In the genomic region with DNA sequence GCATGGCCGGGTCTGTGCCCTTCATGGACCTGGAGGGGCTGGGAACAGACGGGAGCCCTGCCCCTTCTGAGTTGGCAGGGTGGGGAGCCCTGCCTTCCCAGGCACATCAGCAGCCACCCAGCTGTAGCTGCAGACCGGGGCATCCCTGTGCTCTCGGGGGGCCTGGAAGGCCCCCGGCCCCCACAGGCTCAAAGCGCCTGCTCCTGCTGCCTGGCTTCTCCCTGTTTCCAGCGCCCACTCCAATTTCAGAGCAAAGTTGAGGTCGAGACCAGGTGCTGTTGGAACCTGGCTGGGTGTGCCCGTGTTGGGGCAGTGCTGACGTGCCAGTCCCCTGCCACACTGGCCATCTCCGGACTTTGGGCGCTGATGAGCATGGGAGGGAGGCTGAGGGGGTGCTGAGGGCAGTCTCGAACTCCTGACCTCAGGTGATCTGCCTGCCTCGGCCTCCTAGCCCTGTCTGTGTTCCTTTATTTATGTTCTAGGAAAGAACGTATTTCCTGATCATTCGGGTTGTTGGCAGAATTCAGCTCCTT, we compare ENCODE assay signal across 19 cellular contexts. TPM values are rescaled to one million over a fixed set of nuclear protein-coding genes. Genes with fewer than 3 reads are reported as not detected.
A peak's percentile ranks its signal among the peaks of the same experiment; 100 is the strongest.
DNase-seq lines count a peak whose midpoint lies in the region; ATAC-seq, FAIRE-seq and TF ChIP-seq lines count a peak whose summit lies in the region.
"Had no signal": no experiment of that assay in that cellular context is flagged by ENCODE, and none has a peak within 500 bp of the region (broad histone marks: within the 10 kb centered on the region; RNA-seq: fewer than 3 reads in every experiment).

No MANE protein-coding gene starts in this region.

- H4K20me1 ChIP-seq in H1 (replicated peaks in 1 of 2; ENCODE audit: control insufficient read depth in 1 of 2, insufficient read depth in 2 of 2, low read length in 2 of 2) = peaks cover 0 to 1% of the 10 kb centered on the region in 2 experiments

- 0 out of 2 replicates have a peak overlapping the region, but pooled peaks have one; percentile 92 for H2BK15ac ChIP-seq in H1 (ENCODE audit: low read length)

- no peaks in the 10 kb centered on the region; the same call in 1 of the 2 replicates for H3K23me2 ChIP-seq in H1 (ENCODE audit: low read depth, low read length)

- TF ChIP-seq EP300 in H1 (IDR thresholded peaks at IDR 0.05; ENCODE audit: borderline replicate concordance in 1 of 2, low read depth in 2 of 2, low read length in 2 of 2) = no peak

- H3K36me3 Mint-ChIP-seq in neural crest cell (ENCODE audit: low read depth) = no peaks in the 10 kb centered on the region
- no peaks in the 10 kb centered on the region for H3K36me3 Mint-ChIP-seq in osteocyte (ENCODE audit: unreplicated experiment)
- H3K36me3 Mint-ChIP-seq: CD4-positive, alpha-beta memory T cell had no signal

- no peak overlapping the region for H4K91ac ChIP-seq in H1 (replicated peaks; ENCODE audit: insufficient read length, low read length)

- H2BK5ac ChIP-seq in H1 (ENCODE audit: low read depth, low read length) = no peak overlapping the region

- DNase-seq in H1 (ENCODE audit: low read depth in 1 of 2, low spot score in 2 of 2) (no peak), neural crest cell (ENCODE audit: low read depth, low spot score) (no peak), osteocyte (ENCODE audit: extremely low spot score, unreplicated experiment) (peak; percentile 80), testis (no peak), caudate nucleus (lab: John Stamatoyannopoulos, UW) (no peak)
- DNase-seq: C1 segment of cervical spinal cord; Calu3; CD4-positive, alpha-beta memory T cell; COR-L47; DMS53; DMS79 treated with DMSO at 0.1 percent for 48 hours; GF-D8; HCEC 1CT had no signal

- CTCF ChIA-PET in H1 (lab: Charles Lee; ENCODE audit: partially characterized antibody) = interaction anchor here (0.9 kb wide), 1 partner anchor 115 kb away, joined by 4 read pairs; no protein-coding TSS in a partner anchor

- TF ChIP-seq POLR2A in H1 (IDR thresholded peaks at IDR 0.05; ENCODE audit: control extremely low read depth in 1 of 2, low read depth in 2 of 2, low read length in 2 of 2) (no peak), testis (IDR thresholded peaks at IDR 0.05) (no peak)

- FAIRE-seq in H1 (lab: Jason Lieb, UNC) = no peak
- FAIRE-seq: GM12891, GM18507, H54 had no signal

- no peaks in the 10 kb centered on the region for H3K9me3 ChIP-seq in H1 (ENCODE audit: insufficient read depth in 2 of 2, low read depth in 1 of 2, low read length in 1 of 2)
- no peaks in the 10 kb centered on the region for H3K9me3 ChIP-seq in testis

- no peak overlapping the region for H3K14ac ChIP-seq in H1 (ENCODE audit: insufficient read length)

- H3K18ac ChIP-seq in H1 (ENCODE audit: extremely low read depth, low read length) = no peak overlapping the region

- H3K27ac Mint-ChIP-seq in neural crest cell (ENCODE audit: unreplicated experiment) = no peak overlapping the region
- H3K27ac Mint-ChIP-seq in osteocyte (ENCODE audit: unreplicated experiment) = no peak overlapping the region
- H3K27ac Mint-ChIP-seq: CD4-positive, alpha-beta memory T cell; GM23338 had no signal

- no peaks in the 10 kb centered on the region for H3K79me1 ChIP-seq in H1 (ENCODE audit: low read depth, low read length)

- H3K56ac ChIP-seq in H1 (replicated peaks; ENCODE audit: insufficient read length, low read depth, low read length) = no peak overlapping the region

- no peaks in the 10 kb centered on the region; a peak in 1 of 7 replicates for H3K27me3 ChIP-seq in H1 (replicated peaks in 1 of 4; ENCODE audit: control insufficient read depth in 3 of 4, extremely low read depth in 1 of 4, insufficient read depth in 3 of 4, low read length in 3 of 4)
- no peaks in the 10 kb centered on the region for H3K27me3 ChIP-seq in testis

- no peak for TF ChIP-seq RAD21 in H1 (IDR thresholded peaks at IDR 0.05 in 1 of 2, conservative IDR thresholded peaks at IDR 0.05 in 1 of 2; ENCODE audit: low read depth in 2 of 2, low read length in 2 of 2)

- WGBS in H1 (ENCODE audit: extremely low coverage in 1 of 2, insufficient coverage in 1 of 2, insufficient read length in 1 of 2, insufficient replicate concordance in 2 of 2, low coverage in 1 of 2, low lambda C conversion rate in 2 of 2, missing lambda C conversion rate in 1 of 2), 2 experiments = 80% methylated on average over 16 of the region's 16 CpGs; no CpG with 5 or more reads in 1 of the 2 experiments
- 71 to 72% methylated on average over 6 to 16 of the region's 16 CpGs for whole genome bisulfite sequencing in testis, 2 donors

- no peaks in the 10 kb centered on the region for H3K79me2 ChIP-seq in H1 (ENCODE audit: control insufficient read depth in 1 of 2, insufficient read depth in 2 of 2, low read length in 2 of 2)

- H3K9me3 Mint-ChIP-seq in neural crest cell (no peaks in the 10 kb centered on the region), osteocyte (ENCODE audit: unreplicated experiment) (no peaks in the 10 kb centered on the region)
- H3K9me3 Mint-ChIP-seq: CD4-positive, alpha-beta memory T cell; GM23338 had no signal

- H2AFZ ChIP-seq in H1 (ENCODE audit: low read length) = no peak overlapping the region

- ATAC-seq in HG02885 (IDR thresholded peaks at IDR 0.05; ENCODE audit: poor library complexity, unreplicated experiment) = no peak
- ATAC-seq: GM23338 had no signal

- no peak overlapping the region for H2BK20ac ChIP-seq in H1 (ENCODE audit: low read length)

- H3K4me1 ChIP-seq in H1 (replicated peaks in 1 of 4; ENCODE audit: control insufficient read depth in 3 of 4, insufficient read depth in 4 of 4, low read length in 3 of 4) (peaks cover 0 to 4% (median under 1%) of the 10 kb centered on the region in 4 experiments; a peak in 2 of 7 replicates), testis (peaks cover 13% of the 10 kb centered on the region)

- H3K23ac ChIP-seq in H1 (ENCODE audit: insufficient read length) = no peak overlapping the region

- no peak overlapping the region for H2BK12ac ChIP-seq in H1 (ENCODE audit: low read depth, low read length)

- no peaks in the 10 kb centered on the region for H3K36me3 ChIP-seq in H1 (ENCODE audit: control insufficient read depth in 2 of 4, insufficient read depth in 4 of 4, low read length in 3 of 4)
- no peaks in the 10 kb centered on the region for H3K36me3 ChIP-seq in testis (ENCODE audit: low read depth, missing control alignments)

- H3K27ac ChIP-seq in H1 (ENCODE audit: low read depth, low read length) (no peak overlapping the region), testis (no peak overlapping the region), caudate nucleus (ENCODE audit: low read depth, low read length) (no peak overlapping the region)

- H2AK5ac ChIP-seq in H1 (ENCODE audit: low read depth, low read length) = no peak overlapping the region

- peak overlapping the region; percentile 29 for H3K4me3 Mint-ChIP-seq in neural crest cell
- no peak overlapping the region for H3K4me3 Mint-ChIP-seq in osteocyte (ENCODE audit: unreplicated experiment)
- H3K4me3 Mint-ChIP-seq: CD4-positive, alpha-beta memory T cell; GM23338 had no signal

- H3K4me3 ChIP-seq in H1 (ENCODE audit: extremely low read depth in 1 of 4, insufficient read depth in 2 of 4, low read depth in 3 of 4, low read length in 4 of 4) (no peak overlapping the region), testis (no peak overlapping the region)
- H3K4me3 ChIP-seq: GM23338 had no signal

- H3K4me1 Mint-ChIP-seq in neural crest cell = no peaks in the 10 kb centered on the region
- H3K4me1 Mint-ChIP-seq in osteocyte (ENCODE audit: unreplicated experiment) = peaks cover 3% of the 10 kb centered on the region
- H3K4me1 Mint-ChIP-seq: CD4-positive, alpha-beta memory T cell had no signal

- no peak overlapping the region; a peak in 1 of 7 replicates for H3K9ac ChIP-seq in H1 (replicated peaks in 1 of 4; ENCODE audit: extremely low read depth in 1 of 4, low read depth in 3 of 4, low read length in 3 of 4)

- H4K8ac ChIP-seq in H1 (ENCODE audit: extremely low read depth, insufficient read depth, low read length) = no peak overlapping the region; the same call in 1 of the 2 replicates

- intact Hi-C loops in testis (cut with DNase I; ENCODE audit: low total_unique reads) = no loop called here

- peaks cover 7% of the 10 kb centered on the region for H3K27me3 Mint-ChIP-seq in neural crest cell (ENCODE audit: low read depth)
- peaks cover 9% of the 10 kb centered on the region for H3K27me3 Mint-ChIP-seq in osteocyte (ENCODE audit: unreplicated experiment)

- no peak overlapping the region for H3K4me2 ChIP-seq in H1 (ENCODE audit: insufficient read depth in 1 of 2, low read depth in 2 of 2, low read length in 2 of 2)
- H3K4me2 ChIP-seq: GM23338 had no signal

- POLR2A ChIA-PET in H1 (lab: Charles Lee; ENCODE audit: partially characterized antibody) = interaction anchor here (0.9 to 1.5 kb wide), 3 partner anchors 38 to 53 kb away, joined by 3 to 4 read pairs (median 3); partner anchors contain the start of gene KCTD5

- no peak overlapping the region for H2BK120ac ChIP-seq in H1 (replicated peaks; ENCODE audit: low read depth, low read length)

- no peak for TF ChIP-seq CTCF in H1 (IDR thresholded peaks at IDR 0.05; ENCODE audit: control extremely low read depth in 1 of 3, insufficient read depth in 1 of 3, low read depth in 1 of 3, low read length in 3 of 3)
- TF ChIP-seq CTCF in neural crest cell (conservative IDR thresholded peaks at IDR 0.05) = no peak
- TF ChIP-seq CTCF in osteocyte (IDR thresholded peaks at IDR 0.05) = no peak
- TF ChIP-seq CTCF in testis (IDR thresholded peaks at IDR 0.05) = no peak

- H3K4ac ChIP-seq in H1 (replicated peaks; ENCODE audit: insufficient read length, low read depth, low read length) = no peak overlapping the region

- no peak overlapping the region for H4K5ac ChIP-seq in H1 (ENCODE audit: insufficient read length, low read depth, low read length)

RNA-seq across cellular contexts. Expression of gene PRSS27, which starts 4.9 kb away (rescaled TPM):
- total RNA-seq in H1 (2021; fragmentation: NEBNext Ultra II Directional; extraction: Animal tissue kit (Norgen Biotek cat#: 25700)) = 1.3 and 2.2 TPM in 2 replicates
- polyA plus RNA-seq in H1 (2011; rRNA removed) (7.5 and 10.5 TPM in 2 replicates), testis (ENCODE audit: insufficient read depth, low read depth, low replicate concordance) (4.3 TPM)
- 9.6 TPM for polyA plus RNA-seq in H1 (2011; cell fraction: cytosol; rRNA removed)
- polyA plus RNA-seq in H1 (2011; cell fraction: nucleus; rRNA removed) = 9.4 TPM
- 2.8 to 4.0 TPM (median 3.3 TPM) in 4 replicates for polyA plus RNA-seq in H1 (2012, experiment 1 of 2)
- polyA plus RNA-seq in H1 (2012, experiment 2 of 2) = 1.9 TPM
- 2.7 TPM for polyA plus RNA-seq in H1 (2013, experiment 1 of 2)
- 2.2 TPM for polyA plus RNA-seq in H1 (2013, experiment 2 of 2)
- polyA minus RNA-seq in H1 (2011; rRNA and poly(A)+ RNA removed) = 0.95 and 1.1 TPM in 2 replicates
- polyA minus RNA-seq in H1 (2011; cell fraction: cytosol; rRNA and poly(A)+ RNA removed) = 2.5 TPM
- polyA minus RNA-seq in H1 (2011; cell fraction: nucleus; rRNA and poly(A)+ RNA removed) = 3.3 TPM
- total RNA-seq in neural crest cell (5.3 and 7.8 TPM in 2 replicates), osteocyte (4.2 and 5.5 TPM in 2 replicates), testis (1 to 10 TPM; 6.4 to 6.7 TPM)
- total RNA-seq: Daoy had no signal
- polyA plus RNA-seq: CD4-positive, alpha-beta memory T cell had no signal

RNA-seq across cellular contexts. Expression of gene SRRM2, which starts 27.6 kb away (rescaled TPM):
- 563 and 579 TPM in 2 replicates for total RNA-seq in H1 (2021; fragmentation: NEBNext Ultra II Directional; extraction: Animal tissue kit (Norgen Biotek cat#: 25700))
- polyA plus RNA-seq in H1 (2011; rRNA removed) (300 and 654 TPM in 2 replicates), testis (ENCODE audit: insufficient read depth, low read depth, low replicate concordance) (526 TPM)
- 295 TPM for polyA plus RNA-seq in H1 (2011; cell fraction: cytosol; rRNA removed)
- 2,432 TPM for polyA plus RNA-seq in H1 (2011; cell fraction: nucleus; rRNA removed)
- 719 to 870 TPM (median 834 TPM) in 4 replicates for polyA plus RNA-seq in H1 (2012, experiment 1 of 2)
- polyA plus RNA-seq in H1 (2012, experiment 2 of 2) = 118 TPM
- 837 TPM for polyA plus RNA-seq in H1 (2013, experiment 1 of 2)
- 754 TPM for polyA plus RNA-seq in H1 (2013, experiment 2 of 2)
- polyA minus RNA-seq in H1 (2011; rRNA and poly(A)+ RNA removed) = 129 and 194 TPM in 2 replicates
- polyA minus RNA-seq in H1 (2011; cell fraction: cytosol; rRNA and poly(A)+ RNA removed) = 277 TPM
- polyA minus RNA-seq in H1 (2011; cell fraction: nucleus; rRNA and poly(A)+ RNA removed) = 360 TPM
- total RNA-seq in neural crest cell (779 and 803 TPM in 2 replicates), osteocyte (536 and 572 TPM in 2 replicates), testis (100 to 1,000 TPM; 446 to 738 TPM)

RNA-seq across cellular contexts. Expression of gene KCTD5, which starts 42.6 kb away (rescaled TPM):
- total RNA-seq in H1 (2021; fragmentation: NEBNext Ultra II Directional; extraction: Animal tissue kit (Norgen Biotek cat#: 25700)) = 24.8 and 26.6 TPM in 2 replicates
- polyA plus RNA-seq in H1 (2011; rRNA removed) (31.8 and 46.8 TPM in 2 replicates), testis (ENCODE audit: insufficient read depth, low read depth, low replicate concordance) (33.3 TPM)
- polyA plus RNA-seq in H1 (2011; cell fraction: cytosol; rRNA removed) = 38.3 TPM
- polyA plus RNA-seq in H1 (2011; cell fraction: nucleus; rRNA removed) = 28.2 TPM
- 14.3 to 21.1 TPM (median 19.7 TPM) in 4 replicates for polyA plus RNA-seq in H1 (2012, experiment 1 of 2)
- polyA plus RNA-seq in H1 (2012, experiment 2 of 2) = 24.0 TPM
- polyA plus RNA-seq in H1 (2013, experiment 1 of 2) = 22.7 TPM
- polyA plus RNA-seq in H1 (2013, experiment 2 of 2) = 25.6 TPM
- polyA minus RNA-seq in H1 (2011; rRNA and poly(A)+ RNA removed) = 14.1 and 15.5 TPM in 2 replicates
- polyA minus RNA-seq in H1 (2011; cell fraction: cytosol; rRNA and poly(A)+ RNA removed) = 12.3 TPM
- 29.0 TPM for polyA minus RNA-seq in H1 (2011; cell fraction: nucleus; rRNA and poly(A)+ RNA removed)
- total RNA-seq in neural crest cell (27.4 and 27.7 TPM in 2 replicates), osteocyte (28.0 and 28.1 TPM in 2 replicates), testis (10 to 100 TPM; 63.9 to 72.2 TPM)

RNA-seq across cellular contexts. Expression of gene ELOB, which starts 52.2 kb away (rescaled TPM):
- 237 and 248 TPM in 2 replicates for total RNA-seq in H1 (2021; fragmentation: NEBNext Ultra II Directional; extraction: Animal tissue kit (Norgen Biotek cat#: 25700))
- polyA plus RNA-seq in H1 (2011; rRNA removed) (1,357 and 1,702 TPM in 2 replicates), testis (ENCODE audit: insufficient read depth, low read depth, low replicate concordance) (582 TPM)
- 705 TPM for polyA plus RNA-seq in H1 (2011; cell fraction: cytosol; rRNA removed)
- 474 TPM for polyA plus RNA-seq in H1 (2011; cell fraction: nucleus; rRNA removed)
- 292 to 520 TPM (median 401 TPM) in 4 replicates for polyA plus RNA-seq in H1 (2012, experiment 1 of 2)
- 2,300 TPM for polyA plus RNA-seq in H1 (2012, experiment 2 of 2)
- polyA plus RNA-seq in H1 (2013, experiment 1 of 2) = 136 TPM
- polyA plus RNA-seq in H1 (2013, experiment 2 of 2) = 134 TPM
- 86.0 and 133 TPM in 2 replicates for polyA minus RNA-seq in H1 (2011; rRNA and poly(A)+ RNA removed)
- polyA minus RNA-seq in H1 (2011; cell fraction: cytosol; rRNA and poly(A)+ RNA removed) = 98.0 TPM
- polyA minus RNA-seq in H1 (2011; cell fraction: nucleus; rRNA and poly(A)+ RNA removed) = 84.9 TPM
- total RNA-seq in neural crest cell (249 and 261 TPM in 2 replicates), osteocyte (264 and 287 TPM in 2 replicates), testis (100 to 1,000 TPM; 377 to 381 TPM)
